ENCODE assay signal across 21 cellular contexts in genomic region chr12:104010121-104010520, GRCh38.
"Had no signal": no experiment of that assay in that cellular context is flagged by ENCODE, and none has a peak within 500 bp of the region (broad histone marks: within the 10 kb centered on the region; RNA-seq: fewer than 3 reads in every experiment).

No MANE protein-coding gene starts in this region.

- H3K36me3 ChIP-seq: lower lobe of right lung, pancreas, transverse colon had no signal

- H3K27ac Mint-ChIP-seq: memory B cell; progenitor cell of endocrine pancreas; stimulated activated naive B cell treated with anti-CD40 and anti-IgM and Interleukin-4, amounts not matched to agents 10 μg/mL and 1 μg/mL and 100 μg/mL, for 72 hours; stimulated activated naive CD8-positive, alpha-beta T cell treated with anti-CD3 and anti-CD28 coated beads, Interleukin-15, amount 100 ng/mL, for 72 hours had no signal

- DNase-seq: effector CD8-positive, alpha-beta T cell; foreskin melanocyte; kidney glomerular epithelial cell; lower lobe of right lung; naive B cell; occipital lobe; pancreas; stimulated activated CD4-positive, alpha-beta T cell treated with anti-CD3 and anti-CD28 coated beads, Interleukin-2, amount 100 ng/mL, for 24 hours; stimulated activated CD4-positive, alpha-beta T cell treated with anti-CD3 and anti-CD28 coated beads, Interleukin-4, amount 100 ng/mL, for 4 hours; stimulated activated naive B cell treated with anti-CD40 and anti-IgM and Interleukin-4, amounts not matched to agents 10 μg/mL and 1 μg/mL and 100 μg/mL, for 72 hours; stimulated activated naive CD8-positive, alpha-beta T cell treated with anti-CD3 and anti-CD28 coated beads, Interleukin-15, amount 100 ng/mL, for 72 hours; transverse colon had no signal

- H3K27me3 ChIP-seq: pancreas, transverse colon had no signal

- ATAC-seq: left lobe of liver; lower lobe of right lung; pancreas; sciatic nerve; stimulated activated naive B cell treated with anti-CD40 and anti-IgM and Interleukin-4, amounts not matched to agents 10 μg/mL and 1 μg/mL and 100 μg/mL, for 72 hours; stimulated activated naive CD8-positive, alpha-beta T cell treated with anti-CD3 and anti-CD28 coated beads, Interleukin-15, amount 100 ng/mL, for 72 hours had no signal

- H3K9me3 ChIP-seq: lower lobe of right lung, pancreas, thoracic aorta, transverse colon had no signal

- H3K4me3 ChIP-seq: coronary artery, lower lobe of right lung, pancreas, skin epidermis, thoracic aorta, transverse colon had no signal

- H3K27ac ChIP-seq: lower lobe of right lung, transverse colon had no signal

- FAIRE-seq: islet of Langerhans, pancreas had no signal

- H3K4me1 Mint-ChIP-seq: memory B cell; stimulated activated naive B cell treated with anti-CD40 and anti-IgM and Interleukin-4, amounts not matched to agents 10 μg/mL and 1 μg/mL and 100 μg/mL, for 72 hours; stimulated activated naive CD8-positive, alpha-beta T cell treated with anti-CD3 and anti-CD28 coated beads, Interleukin-15, amount 100 ng/mL, for 72 hours had no signal

- H3K4me1 ChIP-seq: lower lobe of right lung, pancreas, transverse colon had no signal

- H3K9me3 Mint-ChIP-seq: memory B cell; stimulated activated naive CD8-positive, alpha-beta T cell treated with anti-CD3 and anti-CD28 coated beads, Interleukin-15, amount 100 ng/mL, for 72 hours had no signal

- H3K4me3 Mint-ChIP-seq: memory B cell; naive B cell; nephron; stimulated activated naive B cell treated with anti-CD40 and anti-IgM and Interleukin-4, amounts not matched to agents 10 μg/mL and 1 μg/mL and 100 μg/mL, for 72 hours; stimulated activated naive CD8-positive, alpha-beta T cell treated with anti-CD3 and anti-CD28 coated beads, Interleukin-15, amount 100 ng/mL, for 72 hours had no signal
